Comparison of ENCODE assay signal across 15 cellular contexts in genomic region chr10:12193193-12193592, GRCh38. TPM values are rescaled to one million over a fixed set of nuclear protein-coding genes. Genes with fewer than 3 reads are reported as not detected.
DNase-seq lines count a peak whose midpoint lies in the region; ATAC-seq, FAIRE-seq and TF ChIP-seq lines count a peak whose summit lies in the region.
"Had no signal": no experiment of that assay in that cellular context is flagged by ENCODE, and none has a peak within 500 bp of the region (broad histone marks: within the 10 kb centered on the region; RNA-seq: fewer than 3 reads in every experiment).

No MANE protein-coding gene starts in this region.

- H3K4me2 ChIP-seq in astrocyte (ENCODE audit: low read length), result peak overlapping the region; percentile 91

- 24% methylated on average over 5 of the region's 5 CpGs for WGBS in right lobe of liver (ENCODE audit: insufficient coverage, low coverage, low lambda C conversion rate, missing lambda C conversion rate)

- no peak overlapping the region for H3K27ac Mint-ChIP-seq in astrocyte (ENCODE audit: unreplicated experiment)

- TF ChIP-seq POLR2A in right lobe of liver (IDR thresholded peaks at IDR 0.05), result no peak

- H3K27me3 Mint-ChIP-seq in astrocyte (ENCODE audit: low read depth, unreplicated experiment), result no peaks in the 10 kb centered on the region

- H3K9me3 Mint-ChIP-seq in astrocyte (ENCODE audit: unreplicated experiment), result no peaks in the 10 kb centered on the region

- DNase-seq in AML-193 (lab: John Stamatoyannopoulos, UW), result peak; percentile 37 to 46
- peak; percentile 46 for DNase-seq in astrocyte (ENCODE audit: low read depth)
- no peak for DNase-seq in right lobe of liver
- no peak for DNase-seq in ascending aorta (ENCODE audit: low spot score in 2 of 2)
- no peak for DNase-seq in hippocampal formation (lab: John Stamatoyannopoulos, UW)
- no peak for DNase-seq in MG63
- DNase-seq: activated CD4-positive, alpha-beta T cell treated with anti-CD3 and anti-CD28 coated beads for 4 hours; anterior cingulate cortex; DMS79 treated with DMSO at 0.1 percent for 48 hours; NCI-H187; stimulated activated naive CD4-positive, alpha-beta T cell treated with Interleukin-2 at 50 U/mL for 16 hours had no signal

- H3K9me3 ChIP-seq in HEK293 (ENCODE audit: control insufficient read depth, insufficient read depth, low read depth, low read length) (no peaks in the 10 kb centered on the region), astrocyte (ENCODE audit: insufficient read depth, low read depth, low read length) (no peaks in the 10 kb centered on the region), right lobe of liver (no peaks in the 10 kb centered on the region), ascending aorta (no peaks in the 10 kb centered on the region), MG63 (no peaks in the 10 kb centered on the region)

- H3K36me3 Mint-ChIP-seq in astrocyte (ENCODE audit: low read depth, unreplicated experiment), result no peaks in the 10 kb centered on the region

- CTCF ChIA-PET in HEK293 (lab: Yijun Ruan, JAX), result interaction anchor here (1.1 kb wide), 1 partner anchor 21 kb away, joined by 4 read pairs; no protein-coding TSS in a partner anchor

- H3K4me1 Mint-ChIP-seq in astrocyte (ENCODE audit: low read depth, unreplicated experiment), result peaks cover 14% of the 10 kb centered on the region

- H3K36me3 ChIP-seq in HEK293 (ENCODE audit: control insufficient read depth in 2 of 2, insufficient read depth in 1 of 2, low read length in 2 of 2) (peaks cover 0 to 16% of the 10 kb centered on the region in 2 experiments; a peak in 2 of 3 replicates), astrocyte (ENCODE audit: insufficient read depth, low read length) (no peaks in the 10 kb centered on the region), right lobe of liver (no peaks in the 10 kb centered on the region), ascending aorta (no peaks in the 10 kb centered on the region), MG63 (peaks cover 16% of the 10 kb centered on the region)

- H3K27ac ChIP-seq in HEK293 (ENCODE audit: extremely low read depth, low read depth, low read length), result no peak overlapping the region
- H3K27ac ChIP-seq in astrocyte (ENCODE audit: low read depth, low read length), result peak overlapping the region; percentile 3
- peak overlapping the region; percentile 77 to 91 (median 91) for H3K27ac ChIP-seq in right lobe of liver
- no peak overlapping the region for H3K27ac ChIP-seq in ascending aorta
- H3K27ac ChIP-seq: HL-60 had no signal

- no peak overlapping the region for H3K9ac ChIP-seq in astrocyte (ENCODE audit: low read length)

- peaks cover 94% of the 10 kb centered on the region for H3K79me2 ChIP-seq in astrocyte (ENCODE audit: insufficient read depth, low read length)

- H3K27me3 ChIP-seq in astrocyte (ENCODE audit: insufficient read depth, low read length) (no peaks in the 10 kb centered on the region), right lobe of liver (no peaks in the 10 kb centered on the region), ascending aorta (no peaks in the 10 kb centered on the region), MG63 (no peaks in the 10 kb centered on the region)

- peaks cover 33% of the 10 kb centered on the region for H4K20me1 ChIP-seq in astrocyte (ENCODE audit: insufficient read depth, low read length)

- no peak for FAIRE-seq in astrocyte (lab: Jason Lieb, UNC)
- FAIRE-seq: frontal cortex had no signal

- TF ChIP-seq CTCF in HEK293 (tag by site-specific recombination; IDR thresholded peaks at IDR 0.05) (no peak), astrocyte (IDR thresholded peaks at IDR 0.05; ENCODE audit: insufficient read depth, low read depth, low read length) (no peak), right lobe of liver (IDR thresholded peaks at IDR 0.05) (no peak), ascending aorta (IDR thresholded peaks at IDR 0.05) (no peak)

- POLR2A ChIA-PET in HEK293 (lab: Yijun Ruan, JAX), result no interaction called here

- peak overlapping the region; percentile 18 for H3K4me3 Mint-ChIP-seq in astrocyte (ENCODE audit: unreplicated experiment)

- no peak overlapping the region for H2AFZ ChIP-seq in astrocyte (ENCODE audit: low read depth, low read length)

- intact Hi-C loops in right lobe of liver (cut with DNase I) (no loop called here), ascending aorta (cut with DNase I) (no loop called here)

- peaks cover 13% of the 10 kb centered on the region; the same call in 1 of the 2 replicates for H3K4me1 ChIP-seq in HEK293 (ENCODE audit: control insufficient read depth, insufficient read depth, low read length)
- H3K4me1 ChIP-seq in astrocyte (ENCODE audit: insufficient read depth, low read length), result peaks cover 8% of the 10 kb centered on the region
- peaks cover 0 to 47% (median 11%) of the 10 kb centered on the region in 4 donors for H3K4me1 ChIP-seq in right lobe of liver
- H3K4me1 ChIP-seq in ascending aorta, result peaks cover 9 to 25% of the 10 kb centered on the region in 2 donors

- ATAC-seq in right lobe of liver, result peak; percentile 5 to 37 (median 18)
- ATAC-seq in GM19324 (IDR thresholded peaks at IDR 0.05; ENCODE audit: low FRiP score, unreplicated experiment), result no peak

- H3K4me3 ChIP-seq in HEK293 (ENCODE audit: low read depth, low read length), result no peak overlapping the region
- no peak overlapping the region for H3K4me3 ChIP-seq in astrocyte (ENCODE audit: insufficient read depth, low read depth, low read length)
- H3K4me3 ChIP-seq in right lobe of liver, result peak overlapping the region in 2 of 3 donors; percentile 14 to 74
- no peak overlapping the region for H3K4me3 ChIP-seq in ascending aorta
- no peak overlapping the region for H3K4me3 ChIP-seq in MG63

TF ChIP-seq in HEK293, 187 proteins besides CTCF, POLR2A, EP300 and RAD21 (continues in another document):
- TF ChIP-seq ZNF221 (tag by site-specific recombination; IDR thresholded peaks at IDR 0.05; ENCODE audit: borderline replicate concordance), result no peak
- TF ChIP-seq, protein P1, sequence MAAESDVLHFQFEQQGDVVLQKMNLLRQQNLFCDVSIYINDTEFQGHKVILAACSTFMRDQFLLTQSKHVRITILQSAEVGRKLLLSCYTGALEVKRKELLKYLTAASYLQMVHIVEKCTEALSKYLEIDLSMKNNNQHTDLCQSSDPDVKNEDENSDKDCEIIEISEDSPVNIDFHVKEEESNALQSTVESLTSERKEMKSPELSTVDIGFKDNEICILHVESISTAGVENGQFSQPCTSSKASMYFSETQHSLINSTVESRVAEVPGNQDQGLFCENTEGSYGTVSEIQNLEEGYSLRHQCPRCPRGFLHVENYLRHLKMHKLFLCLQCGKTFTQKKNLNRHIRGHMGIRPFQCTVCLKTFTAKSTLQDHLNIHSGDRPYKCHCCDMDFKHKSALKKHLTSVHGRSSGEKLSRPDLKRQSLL (tag by site-specific recombination; IDR thresholded peaks at IDR 0.05), result no peak
- no peak for TF ChIP-seq HOXA7 (CRISPR knock-in tag; IDR thresholded peaks at IDR 0.05; ENCODE audit: borderline replicate concordance)
- TF ChIP-seq ZNF514 (tag by site-specific recombination; IDR thresholded peaks at IDR 0.05), result no peak
- TF ChIP-seq ZNF350 (tag by site-specific recombination; IDR thresholded peaks at IDR 0.05), result no peak
- no peak for TF ChIP-seq ZNF391 (tag by site-specific recombination; IDR thresholded peaks at IDR 0.05; ENCODE audit: borderline replicate concordance, low read depth)
- TF ChIP-seq ZNF184 (tag by site-specific recombination; IDR thresholded peaks at IDR 0.05), result no peak; the same call in 1 of the 2 replicates
- no peak for TF ChIP-seq ZNF16 (tag by site-specific recombination; IDR thresholded peaks at IDR 0.05; ENCODE audit: low read depth)
- TF ChIP-seq ZNF626 (tag by site-specific recombination; IDR thresholded peaks at IDR 0.05), result no peak
- TF ChIP-seq, protein P2, sequence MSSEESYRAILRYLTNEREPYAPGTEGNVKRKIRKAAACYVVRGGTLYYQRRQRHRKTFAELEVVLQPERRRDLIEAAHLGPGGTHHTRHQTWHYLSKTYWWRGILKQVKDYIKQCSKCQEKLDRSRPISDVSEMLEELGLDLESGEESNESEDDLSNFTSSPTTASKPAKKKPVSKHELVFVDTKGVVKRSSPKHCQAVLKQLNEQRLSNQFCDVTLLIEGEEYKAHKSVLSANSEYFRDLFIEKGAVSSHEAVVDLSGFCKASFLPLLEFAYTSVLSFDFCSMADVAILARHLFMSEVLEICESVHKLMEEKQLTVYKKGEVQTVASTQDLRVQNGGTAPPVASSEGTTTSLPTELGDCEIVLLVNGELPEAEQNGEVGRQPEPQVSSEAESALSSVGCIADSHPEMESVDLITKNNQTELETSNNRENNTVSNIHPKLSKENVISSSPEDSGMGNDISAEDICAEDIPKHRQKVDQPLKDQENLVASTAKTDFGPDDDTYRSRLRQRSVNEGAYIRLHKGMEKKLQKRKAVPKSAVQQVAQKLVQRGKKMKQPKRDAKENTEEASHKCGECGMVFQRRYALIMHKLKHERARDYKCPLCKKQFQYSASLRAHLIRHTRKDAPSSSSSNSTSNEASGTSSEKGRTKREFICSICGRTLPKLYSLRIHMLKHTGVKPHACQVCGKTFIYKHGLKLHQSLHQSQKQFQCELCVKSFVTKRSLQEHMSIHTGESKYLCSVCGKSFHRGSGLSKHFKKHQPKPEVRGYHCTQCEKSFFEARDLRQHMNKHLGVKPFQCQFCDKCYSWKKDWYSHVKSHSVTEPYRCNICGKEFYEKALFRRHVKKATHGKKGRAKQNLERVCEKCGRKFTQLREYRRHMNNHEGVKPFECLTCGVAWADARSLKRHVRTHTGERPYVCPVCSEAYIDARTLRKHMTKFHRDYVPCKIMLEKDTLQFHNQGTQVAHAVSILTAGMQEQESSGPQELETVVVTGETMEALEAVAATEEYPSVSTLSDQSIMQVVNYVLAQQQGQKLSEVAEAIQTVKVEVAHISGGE (tag by site-specific recombination; conservative IDR thresholded peaks at IDR 0.05; ENCODE audit: low read depth), result no peak
- no peak for TF ChIP-seq ZNF704 (tag by site-specific recombination; IDR thresholded peaks at IDR 0.05)
- TF ChIP-seq ZNF169 (tag by site-specific recombination; IDR thresholded peaks at IDR 0.05), result no peak

RNA-seq across cellular contexts. Expression of gene NUDT5, which starts 2.5 kb away (rescaled TPM):
- 84.1 and 85.2 TPM in 2 replicates for total RNA-seq in astrocyte
- total RNA-seq in right lobe of liver, result 10 to 100 TPM; 48.6 to 64.3 (median 55.8) TPM
- total RNA-seq in ascending aorta, result 10.2 TPM
- total RNA-seq in MG63 (2014; rRNA removed; shearing (Covaris generic); ENCODE audit: low replicate concordance), result 67.7 and 78.4 TPM in 2 replicates

RNA-seq across cellular contexts. Expression of gene CDC123, which starts 2.8 kb away (rescaled TPM):
- 107 and 110 TPM in 2 replicates for total RNA-seq in astrocyte
- total RNA-seq in right lobe of liver, result 10 to 100 TPM; 29.5 to 46.3 (median 33.0) TPM
- total RNA-seq in ascending aorta, result 33.2 TPM
- total RNA-seq in MG63 (2014; rRNA removed; shearing (Covaris generic); ENCODE audit: low replicate concordance), result 201 and 294 TPM in 2 replicates

Comparison
In these comparisons a context has a peak if more than half of its experiments do, and no peak if none do; other contexts are left out.
1. DNase-seq: peak in AML-193 (2 of 2) and astrocyte (single experiment); none in right lobe of liver (0 of 3), ascending aorta (0 of 2), hippocampal formation (0 of 2) and MG63 (single experiment).
2. H3K27ac ChIP-seq: peak in astrocyte (single experiment) and right lobe of liver (3 of 3); none in HEK293 (single experiment) and ascending aorta (0 of 2).
3. H3K4me3 ChIP-seq: peak in right lobe of liver (2 of 3); none in HEK293 (single experiment), astrocyte (single experiment), ascending aorta (0 of 2) and MG63 (single experiment).